In the genomic region with DNA sequence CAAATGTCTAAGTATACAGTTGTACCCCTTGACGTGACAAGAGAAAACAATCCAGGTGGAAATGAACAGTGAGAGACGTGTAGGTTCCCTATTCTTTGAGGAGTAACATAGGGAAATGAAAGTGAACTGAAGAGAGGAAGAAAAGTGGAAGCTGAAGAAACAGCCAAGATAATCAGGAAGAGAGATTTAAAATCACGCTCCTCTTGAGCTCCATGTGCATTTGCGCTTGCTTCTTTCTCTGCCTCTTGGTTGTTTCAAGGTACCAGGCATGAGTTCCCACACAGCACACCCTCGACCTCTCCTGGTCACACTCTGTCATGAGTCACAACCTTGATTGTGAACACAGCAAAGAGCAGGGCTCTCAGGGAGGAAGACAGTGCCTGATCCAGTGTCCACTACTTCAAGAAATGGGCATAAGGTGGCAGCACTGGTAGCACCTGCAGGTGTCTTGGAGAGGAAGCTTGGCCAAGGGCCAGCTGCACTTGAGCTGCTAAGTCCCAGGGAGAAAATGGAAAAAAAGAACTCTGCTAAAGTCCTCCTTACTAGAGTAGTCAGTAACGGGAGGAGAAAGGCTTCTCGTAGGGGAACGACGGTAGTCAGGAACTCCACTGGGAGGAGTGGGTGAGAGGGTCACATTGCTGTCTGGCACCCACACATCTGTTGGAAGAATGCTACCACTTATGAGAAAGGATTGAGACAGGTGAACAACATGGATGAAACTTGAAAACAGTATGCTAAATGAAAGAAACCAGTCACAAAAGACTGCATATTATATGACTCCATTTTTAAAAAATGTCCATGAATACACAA, we compare ENCODE assay signal across 8 cellular contexts. TPM values are rescaled to one million over a fixed set of nuclear protein-coding genes. Genes with fewer than 3 reads are reported as not detected.
A peak's percentile ranks its signal among the peaks of the same experiment; 100 is the strongest.
DNase-seq lines count a peak whose midpoint lies in the region; TF ChIP-seq lines count a peak whose summit lies in the region.

No MANE protein-coding gene starts in this region.

- DNase-seq in DMS153 (lab: John Stamatoyannopoulos, UW) (peak; percentile 88), H4 (ENCODE audit: low spot score) (peak; percentile 82), NCI-H1092 (lab: John Stamatoyannopoulos, UW) (peak; percentile 74), SK-N-SH (peak; percentile 39), cardiac septum (ENCODE audit: low spot score) (peak; percentile 88), prostate gland (ENCODE audit: low spot score) (peak; percentile 92), NCI-H1048 (lab: John Stamatoyannopoulos, UW) (no peak)
- DNase-seq in activated naive CD8-positive, alpha-beta T cell treated with anti-CD3 and anti-CD28 coated beads for 36 hours = peak; percentile 45

- no peaks in the 10 kb centered on the region for H3K36me3 Mint-ChIP-seq in activated naive CD8-positive, alpha-beta T cell treated with anti-CD3 and anti-CD28 coated beads for 36 hours

- CTCF ChIA-PET in SK-N-SH (lab: Yijun Ruan, JAX) = interaction anchor here (0.6 to 2.5 kb wide), 20 partner anchors 9 to 133 kb away, joined by 3 to 13 read pairs (median 5); a partner anchor contains a TSS

- H3K9ac ChIP-seq in SK-N-SH = no peak overlapping the region

- no peak for TF ChIP-seq EP300 in SK-N-SH (IDR thresholded peaks at IDR 0.05; ENCODE audit: borderline replicate concordance in 1 of 2, low read depth in 1 of 2, low read length in 1 of 2)

- POLR2A ChIA-PET in SK-N-SH (lab: Yijun Ruan, JAX) = no interaction called here

- no peak overlapping the region for H3K27ac ChIP-seq in SK-N-SH (ENCODE audit: low read depth in 2 of 2, low read length in 1 of 2)
- H3K27ac ChIP-seq in prostate gland = peak overlapping the region; percentile 18 to 46

- H3K27ac Mint-ChIP-seq in activated naive CD8-positive, alpha-beta T cell treated with anti-CD3 and anti-CD28 coated beads for 36 hours = peak overlapping the region; percentile 30

- no peaks in the 10 kb centered on the region for H3K9me2 ChIP-seq in SK-N-SH

- peak overlapping the region; percentile 31; the same call in 1 of the 2 replicates for H3K4me2 ChIP-seq in SK-N-SH

- H3F3A ChIP-seq in SK-N-SH (replicated peaks; ENCODE audit: insufficient read depth) = no peaks in the 10 kb centered on the region

- TF ChIP-seq POLR2A in prostate gland (IDR thresholded peaks at IDR 0.05) = no peak

- intact Hi-C loops in cardiac septum (cut with DNase I) (no loop called here), prostate gland (cut with DNase I) (loop anchor here (1.0 to 5.0 kb wide), 2 partner anchors 75 to 112 kb away; no protein-coding TSS in a partner anchor)

- H3K9me3 ChIP-seq in SK-N-SH (no peaks in the 10 kb centered on the region), prostate gland (no peaks in the 10 kb centered on the region)

- peaks cover 3 to 4% of the 10 kb centered on the region in 2 experiments; a peak in 1 of 4 replicates for H3K4me1 ChIP-seq in SK-N-SH (ENCODE audit: control insufficient read depth in 1 of 2, insufficient read depth in 2 of 2, low read depth in 1 of 2, low read length in 1 of 2)
- no peaks in the 10 kb centered on the region for H3K4me1 ChIP-seq in prostate gland (replicated peaks)

- H3K9me3 Mint-ChIP-seq in activated naive CD8-positive, alpha-beta T cell treated with anti-CD3 and anti-CD28 coated beads for 36 hours = no peaks in the 10 kb centered on the region

- peak; percentile 55 for TF ChIP-seq RAD21 in SK-N-SH (IDR thresholded peaks at IDR 0.05; ENCODE audit: low read length)

- no peak overlapping the region for H3K4me3 ChIP-seq in SK-N-SH (ENCODE audit: low read depth in 2 of 2, low read length in 1 of 2)
- H3K4me3 ChIP-seq in prostate gland = no peak overlapping the region

- H2AFZ ChIP-seq in SK-N-SH (ENCODE audit: low read depth) = peak overlapping the region; percentile 48; the same call in 1 of the 2 replicates

- no peaks in the 10 kb centered on the region for H3K36me3 ChIP-seq in SK-N-SH (replicated peaks in 1 of 2; ENCODE audit: control insufficient read depth in 1 of 2, insufficient read depth in 2 of 2, low read length in 1 of 2)
- no peaks in the 10 kb centered on the region for H3K36me3 ChIP-seq in prostate gland

- WGBS in SK-N-SH (ENCODE audit: low lambda C conversion rate) = 39% methylated on average over 9 of the region's 9 CpGs
- WGBS in prostate gland = 3% methylated on average over 9 of the region's 9 CpGs

- H3K79me2 ChIP-seq in SK-N-SH (ENCODE audit: insufficient read depth) = no peaks in the 10 kb centered on the region

- H3K27me3 Mint-ChIP-seq in activated naive CD8-positive, alpha-beta T cell treated with anti-CD3 and anti-CD28 coated beads for 36 hours = no peaks in the 10 kb centered on the region

- no peaks in the 10 kb centered on the region for H3K27me3 ChIP-seq in SK-N-SH (ENCODE audit: insufficient read depth)
- H3K27me3 ChIP-seq in prostate gland (replicated peaks; ENCODE audit: insufficient read depth) = no peaks in the 10 kb centered on the region

- H3K4me1 Mint-ChIP-seq in activated naive CD8-positive, alpha-beta T cell treated with anti-CD3 and anti-CD28 coated beads for 36 hours = peaks cover 14% of the 10 kb centered on the region

- H3K4me3 Mint-ChIP-seq in activated naive CD8-positive, alpha-beta T cell treated with anti-CD3 and anti-CD28 coated beads for 36 hours = peak overlapping the region; percentile 27

- H4K20me1 ChIP-seq in SK-N-SH (ENCODE audit: insufficient read depth) = no peaks in the 10 kb centered on the region

- TF ChIP-seq CTCF in SK-N-SH (IDR thresholded peaks at IDR 0.05) (peak; percentile 55), prostate gland (IDR thresholded peaks at IDR 0.05) (peak; percentile 62 to 93 (median 82))

TF ChIP-seq in SK-N-SH, 30 proteins besides CTCF, POLR2A, EP300 and RAD21:
- TF ChIP-seq TCF12 (IDR thresholded peaks at IDR 0.05) = no peak
- TF ChIP-seq, protein P1, sequence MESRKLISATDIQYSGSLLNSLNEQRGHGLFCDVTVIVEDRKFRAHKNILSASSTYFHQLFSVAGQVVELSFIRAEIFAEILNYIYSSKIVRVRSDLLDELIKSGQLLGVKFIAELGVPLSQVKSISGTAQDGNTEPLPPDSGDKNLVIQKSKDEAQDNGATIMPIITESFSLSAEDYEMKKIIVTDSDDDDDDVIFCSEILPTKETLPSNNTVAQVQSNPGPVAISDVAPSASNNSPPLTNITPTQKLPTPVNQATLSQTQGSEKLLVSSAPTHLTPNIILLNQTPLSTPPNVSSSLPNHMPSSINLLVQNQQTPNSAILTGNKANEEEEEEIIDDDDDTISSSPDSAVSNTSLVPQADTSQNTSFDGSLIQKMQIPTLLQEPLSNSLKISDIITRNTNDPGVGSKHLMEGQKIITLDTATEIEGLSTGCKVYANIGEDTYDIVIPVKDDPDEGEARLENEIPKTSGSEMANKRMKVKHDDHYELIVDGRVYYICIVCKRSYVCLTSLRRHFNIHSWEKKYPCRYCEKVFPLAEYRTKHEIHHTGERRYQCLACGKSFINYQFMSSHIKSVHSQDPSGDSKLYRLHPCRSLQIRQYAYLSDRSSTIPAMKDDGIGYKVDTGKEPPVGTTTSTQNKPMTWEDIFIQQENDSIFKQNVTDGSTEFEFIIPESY (IDR thresholded peaks at IDR 0.05; ENCODE audit: borderline replicate concordance, low read depth) = no peak
- TF ChIP-seq RXRA (IDR thresholded peaks at IDR 0.05; ENCODE audit: borderline replicate concordance, low read depth) = no peak
- TF ChIP-seq, protein P2, sequence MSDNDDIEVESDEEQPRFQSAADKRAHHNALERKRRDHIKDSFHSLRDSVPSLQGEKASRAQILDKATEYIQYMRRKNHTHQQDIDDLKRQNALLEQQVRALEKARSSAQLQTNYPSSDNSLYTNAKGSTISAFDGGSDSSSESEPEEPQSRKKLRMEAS (IDR thresholded peaks at IDR 0.05; ENCODE audit: low read depth) = 0 out of 2 replicates have a peak, but pooled peaks have one; percentile 10
- TF ChIP-seq MXI1 (IDR thresholded peaks at IDR 0.05; ENCODE audit: low read depth, low read length) = no peak
- TF ChIP-seq EZH2phosphoT487 (IDR thresholded peaks at IDR 0.05; ENCODE audit: borderline replicate concordance, low read depth) = no peak
- peak; percentile 84 for TF ChIP-seq NFIC (IDR thresholded peaks at IDR 0.05; ENCODE audit: borderline replicate concordance)
- TF ChIP-seq TEAD4 (IDR thresholded peaks at IDR 0.05; ENCODE audit: borderline replicate concordance, insufficient read depth) = no peak
- peak; percentile 69 for TF ChIP-seq SMC3 (IDR thresholded peaks at IDR 0.05; ENCODE audit: low read depth, low read length)
- TF ChIP-seq TAF1 (IDR thresholded peaks at IDR 0.05; ENCODE audit: borderline replicate concordance, low read depth, low read length) = no peak
- no peak for TF ChIP-seq RFX5 (IDR thresholded peaks at IDR 0.05; ENCODE audit: low read length)
- TF ChIP-seq GABPA (IDR thresholded peaks at IDR 0.05; ENCODE audit: low read depth) = no peak
- TF ChIP-seq, protein P3, sequence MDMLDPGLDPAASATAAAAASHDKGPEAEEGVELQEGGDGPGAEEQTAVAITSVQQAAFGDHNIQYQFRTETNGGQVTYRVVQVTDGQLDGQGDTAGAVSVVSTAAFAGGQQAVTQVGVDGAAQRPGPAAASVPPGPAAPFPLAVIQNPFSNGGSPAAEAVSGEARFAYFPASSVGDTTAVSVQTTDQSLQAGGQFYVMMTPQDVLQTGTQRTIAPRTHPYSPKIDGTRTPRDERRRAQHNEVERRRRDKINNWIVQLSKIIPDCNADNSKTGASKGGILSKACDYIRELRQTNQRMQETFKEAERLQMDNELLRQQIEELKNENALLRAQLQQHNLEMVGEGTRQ (IDR thresholded peaks at IDR 0.05; ENCODE audit: borderline replicate concordance, low read depth, low read length) = no peak
- TF ChIP-seq, protein P4, sequence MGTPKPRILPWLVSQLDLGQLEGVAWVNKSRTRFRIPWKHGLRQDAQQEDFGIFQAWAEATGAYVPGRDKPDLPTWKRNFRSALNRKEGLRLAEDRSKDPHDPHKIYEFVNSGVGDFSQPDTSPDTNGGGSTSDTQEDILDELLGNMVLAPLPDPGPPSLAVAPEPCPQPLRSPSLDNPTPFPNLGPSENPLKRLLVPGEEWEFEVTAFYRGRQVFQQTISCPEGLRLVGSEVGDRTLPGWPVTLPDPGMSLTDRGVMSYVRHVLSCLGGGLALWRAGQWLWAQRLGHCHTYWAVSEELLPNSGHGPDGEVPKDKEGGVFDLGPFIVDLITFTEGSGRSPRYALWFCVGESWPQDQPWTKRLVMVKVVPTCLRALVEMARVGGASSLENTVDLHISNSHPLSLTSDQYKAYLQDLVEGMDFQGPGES (IDR thresholded peaks at IDR 0.05; ENCODE audit: low read depth, low read length) = no peak
- TF ChIP-seq CHD2 (IDR thresholded peaks at IDR 0.05; ENCODE audit: low read length, partially characterized antibody) = no peak

RNA-seq across cellular contexts. Expression of a gene that starts 18.3 kb away (rescaled TPM):
- 10.7 and 13.0 TPM in 2 replicates for total RNA-seq in H4 (2014; rRNA removed; shearing (Covaris generic))
- 14.2 and 26.5 TPM in 2 replicates for polyA plus RNA-seq in SK-N-SH (2012; rRNA removed)
- polyA plus RNA-seq in SK-N-SH (2012; cell fraction: cytosol; rRNA removed) = 15.6 and 20.3 TPM in 2 replicates
- polyA plus RNA-seq in SK-N-SH (2012; cell fraction: nucleus; rRNA removed) = 58.2 and 65.9 TPM in 2 replicates
- total RNA-seq in activated naive CD8-positive, alpha-beta T cell treated with anti-CD3 and anti-CD28 coated beads for 36 hours = 10 to 100 TPM; 75.6 to 78.4 TPM
- total RNA-seq in cardiac septum = 52.1 TPM
- 10 to 100 TPM; 71.4 to 92.8 TPM for total RNA-seq in prostate gland

Comparison
In these comparisons a context has a peak if more than half of its experiments do, and no peak if none do; other contexts are left out.
1. H3K27ac ChIP-seq: peak in prostate gland (2 of 2); none in SK-N-SH (0 of 2).